ENCODE assay signal across 1 cellular context in the genomic region with DNA sequence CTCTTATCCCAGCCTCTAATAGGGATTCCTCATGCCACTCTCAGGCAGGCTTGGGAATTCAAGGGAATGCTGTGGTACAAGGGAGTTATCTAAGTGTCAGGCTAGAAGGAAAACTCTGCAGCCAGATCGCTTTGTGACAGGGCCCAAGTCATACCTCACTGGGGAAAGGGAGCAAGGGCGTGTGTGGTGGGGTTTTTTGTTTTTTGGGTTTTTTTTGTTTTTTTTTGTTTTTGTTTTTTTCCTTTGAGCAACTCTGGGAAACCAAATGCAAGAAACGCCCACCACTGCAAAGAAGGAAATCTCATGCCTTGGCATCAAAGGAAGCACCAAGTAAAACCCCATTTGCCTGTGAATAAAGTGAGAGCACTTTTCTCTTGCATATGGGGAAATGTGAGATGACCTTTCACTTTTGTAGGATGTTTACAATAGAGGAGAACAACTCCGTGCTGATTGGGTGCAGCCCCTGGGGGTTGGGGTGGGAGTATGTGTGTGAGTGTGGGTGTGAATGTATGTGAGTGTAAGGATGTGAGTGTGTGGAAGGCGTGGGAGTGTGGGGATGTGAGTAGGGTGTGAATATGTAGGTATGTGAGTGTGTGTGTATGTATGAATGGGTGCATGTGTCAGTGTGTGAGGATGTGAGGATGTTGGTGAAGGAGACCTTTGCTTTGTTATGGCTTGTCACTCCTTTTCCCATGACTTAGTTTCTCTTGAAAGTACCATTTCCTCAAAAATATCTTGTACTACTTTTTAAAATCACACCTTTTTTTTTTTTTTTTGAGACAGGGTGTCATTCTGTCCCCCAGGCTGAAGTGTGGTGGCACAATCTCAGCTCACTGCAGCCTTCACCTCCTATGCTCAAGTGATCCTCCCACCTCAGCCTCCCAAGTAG.
TF ChIP-seq lines count a peak whose summit lies in the region.

No MANE protein-coding gene starts in this region.

TF ChIP-seq in IMR-90, 13 proteins besides CTCF, POLR2A, EP300 and RAD21 (continued from another document):
- TF ChIP-seq ELK1 (IDR thresholded peaks at IDR 0.05; ENCODE audit: borderline replicate concordance, low read depth, low read length): no peak
- TF ChIP-seq MAFK (IDR thresholded peaks at IDR 0.05; ENCODE audit: low read depth, low read length): no peak
- TF ChIP-seq NFE2L2 (IDR thresholded peaks at IDR 0.05; ENCODE audit: low read depth, low read length): no peak
TF ChIP-seq in IMR-90: peak in this region for 0.
